ENCODE assay signal across 19 cellular contexts in genomic region chr7:55449205-55449991, GRCh38.
DNase-seq lines count a peak whose midpoint lies in the region; ATAC-seq and TF ChIP-seq lines count a peak whose summit lies in the region.
"Had no signal": no experiment of that assay in that cellular context is flagged by ENCODE, and none has a peak within 500 bp of the region (broad histone marks: within the 10 kb centered on the region; RNA-seq: fewer than 3 reads in every experiment).

No MANE protein-coding gene starts in this region.

- H3K27ac ChIP-seq in foreskin keratinocyte (no peak overlapping the region), caudate nucleus (ENCODE audit: low read depth, low read length) (no peak overlapping the region)
- H3K27ac ChIP-seq: A549, KMS-11, SJCRH30 had no signal

- no peak for TF ChIP-seq CTCF in WTC11 (IDR thresholded peaks at IDR 0.05)
- no peak for TF ChIP-seq CTCF in foreskin keratinocyte (conservative IDR thresholded peaks at IDR 0.05)

- TF ChIP-seq POLR2A in GM18951 (IDR thresholded peaks at IDR 0.05; ENCODE audit: extremely low read depth, insufficient read depth, insufficient read length) = peak; percentile 3

- no peaks in the 10 kb centered on the region for H3K4me1 ChIP-seq in foreskin keratinocyte
- H3K4me1 ChIP-seq: A549, SJCRH30 had no signal

- no peaks in the 10 kb centered on the region for H3K36me3 Mint-ChIP-seq in WTC11
- peaks cover 61% of the 10 kb centered on the region for H3K36me3 Mint-ChIP-seq in stimulated activated memory B cell treated with anti-CD40 and anti-IgM and Interleukin-4, amounts not matched to agents 10 μg/mL and 1 μg/mL and 100 μg/mL, for 72 hours

- in situ Hi-C loops in GM18951 (cut with MboI; ENCODE audit: low sequenced_read_pairs, unreplicated experiment) = no loop called here

- no peak overlapping the region for H3K27ac Mint-ChIP-seq in WTC11
- no peak overlapping the region for H3K27ac Mint-ChIP-seq in stimulated activated memory B cell treated with anti-CD40 and anti-IgM and Interleukin-4, amounts not matched to agents 10 μg/mL and 1 μg/mL and 100 μg/mL, for 72 hours
- H3K27ac Mint-ChIP-seq: CD8-positive, alpha-beta T cell had no signal

- no peak overlapping the region for H3K4me3 Mint-ChIP-seq in WTC11
- H3K4me3 Mint-ChIP-seq in stimulated activated memory B cell treated with anti-CD40 and anti-IgM and Interleukin-4, amounts not matched to agents 10 μg/mL and 1 μg/mL and 100 μg/mL, for 72 hours = no peak overlapping the region
- H3K4me3 Mint-ChIP-seq: CD8-positive, alpha-beta T cell had no signal

- CTCF ChIA-PET in WTC11 (lab: Charles Lee) = no interaction called here

- POLR2A ChIA-PET in WTC11 (lab: Charles Lee) = no interaction called here

- no peaks in the 10 kb centered on the region; the same call in 1 of the 2 replicates for H3K27me3 Mint-ChIP-seq in WTC11 (ENCODE audit: low read depth)
- no peaks in the 10 kb centered on the region for H3K27me3 Mint-ChIP-seq in stimulated activated memory B cell treated with anti-CD40 and anti-IgM and Interleukin-4, amounts not matched to agents 10 μg/mL and 1 μg/mL and 100 μg/mL, for 72 hours

- ATAC-seq in WTC11 (peak; percentile 72), foreskin keratinocyte (peak; percentile 27)
- peak; percentile 27 for ATAC-seq in stimulated activated memory B cell treated with anti-CD40 and anti-IgM and Interleukin-4, amounts not matched to agents 10 μg/mL and 1 μg/mL and 100 μg/mL, for 72 hours
- ATAC-seq: A549; CD8-positive, alpha-beta T cell; PC-3 had no signal

- peaks cover 21% of the 10 kb centered on the region for H3K27me3 ChIP-seq in foreskin keratinocyte
- H3K27me3 ChIP-seq: SJCRH30 had no signal

- no peaks in the 10 kb centered on the region for H3K9me3 Mint-ChIP-seq in WTC11
- H3K9me3 Mint-ChIP-seq in stimulated activated memory B cell treated with anti-CD40 and anti-IgM and Interleukin-4, amounts not matched to agents 10 μg/mL and 1 μg/mL and 100 μg/mL, for 72 hours = peaks cover 3% of the 10 kb centered on the region
- H3K9me3 Mint-ChIP-seq: CD8-positive, alpha-beta T cell had no signal

- H3K4me1 Mint-ChIP-seq in WTC11 = no peaks in the 10 kb centered on the region
- peaks cover 18% of the 10 kb centered on the region for H3K4me1 Mint-ChIP-seq in stimulated activated memory B cell treated with anti-CD40 and anti-IgM and Interleukin-4, amounts not matched to agents 10 μg/mL and 1 μg/mL and 100 μg/mL, for 72 hours

- DNase-seq in WTC11 (ENCODE audit: low spot score) (no peak), foreskin keratinocyte (no peak), caudate nucleus (lab: John Stamatoyannopoulos, UW) (no peak)
- no peak for DNase-seq in activated effector memory CD4-positive, alpha-beta T cell treated with anti-CD3 and anti-CD28 coated beads, Interleukin-2, amount 50 U/mL, for 16 hours
- DNase-seq in activated effector memory CD4-positive, alpha-beta T cell treated with Interleukin-2 at 50 U/mL for 16 hours = no peak
- DNase-seq: Calu3; CD8-positive, alpha-beta T cell; EL; GOT3; NCI-H1417; NCI-H187; NCI-H2107; NCI-H526; PC-3; SJCRH30 had no signal

TF ChIP-seq in WTC11, 78 proteins besides CTCF, POLR2A, EP300 and RAD21:
- TF ChIP-seq PRRX2 (CRISPR knock-in tag; IDR thresholded peaks at IDR 0.05) (no peak), ZNF219 (CRISPR knock-in tag; IDR thresholded peaks at IDR 0.05; ENCODE audit: borderline replicate concordance) (no peak), ZNF423 (CRISPR knock-in tag; IDR thresholded peaks at IDR 0.05) (no peak), ETV6 (CRISPR knock-in tag; IDR thresholded peaks at IDR 0.05) (no peak), SOX15 (CRISPR knock-in tag; IDR thresholded peaks at IDR 0.05) (no peak), FOXP1 (CRISPR knock-in tag; IDR thresholded peaks at IDR 0.05; ENCODE audit: borderline replicate concordance) (no peak)
